In the genomic region with DNA sequence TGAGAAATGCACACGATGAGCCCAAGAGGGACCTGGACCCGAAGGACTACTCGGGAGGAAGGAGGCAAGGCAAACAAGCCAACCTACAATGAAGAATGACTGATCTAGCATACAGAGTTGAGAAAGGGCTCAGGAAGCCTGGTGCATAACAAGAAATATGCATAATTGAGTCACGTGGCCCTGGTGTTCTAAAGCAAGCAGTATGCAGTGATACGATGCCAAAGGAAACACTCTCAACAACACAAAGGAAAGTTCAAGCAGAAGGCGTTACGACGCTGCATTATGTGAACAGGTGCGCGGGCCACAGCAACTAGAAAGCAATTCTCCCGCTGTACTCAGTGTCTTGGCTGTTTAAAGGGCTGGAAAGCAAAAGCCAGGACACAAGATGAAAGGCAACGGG, we compare ENCODE assay signal across 11 cellular contexts.
DNase-seq lines count a peak whose midpoint lies in the region; ATAC-seq and TF ChIP-seq lines count a peak whose summit lies in the region.
"Had no signal": no experiment of that assay in that cellular context is flagged by ENCODE, and none has a peak within 500 bp of the region (broad histone marks: within the 10 kb centered on the region; RNA-seq: fewer than 3 reads in every experiment).

No MANE protein-coding gene starts in this region.

- no peak overlapping the region for H3K27ac Mint-ChIP-seq in glutamatergic neuron (ENCODE audit: unreplicated experiment)

- in situ Hi-C loops in astrocyte of the spinal cord (cut with HindIII; ENCODE audit: low sequenced_read_pairs) = no loop called here

- peaks cover 3% of the 10 kb centered on the region for H3K9me3 Mint-ChIP-seq in glutamatergic neuron (ENCODE audit: unreplicated experiment)

- H3K4me3 Mint-ChIP-seq in glutamatergic neuron (ENCODE audit: unreplicated experiment) = no peak overlapping the region

- TF ChIP-seq CTCF in astrocyte of the spinal cord (IDR thresholded peaks at IDR 0.05; ENCODE audit: low read depth, low read length) = no peak
- TF ChIP-seq CTCF in glutamatergic neuron (IDR thresholded peaks at IDR 0.05; ENCODE audit: partially characterized antibody, unreplicated experiment) = no peak

- H3K4me3 ChIP-seq in astrocyte of the spinal cord (ENCODE audit: low read depth, low read length) = no peak overlapping the region
- H3K4me3 ChIP-seq: ascending aorta, BLaER1, SJSA1 had no signal

- peaks cover 3% of the 10 kb centered on the region for H3K27me3 Mint-ChIP-seq in glutamatergic neuron (ENCODE audit: unreplicated experiment)

- DNase-seq in COLO668 (lab: John Stamatoyannopoulos, UW; ENCODE audit: unreplicated experiment) (peak; percentile 51), NCI-H2029 treated with DMSO at 0.1 percent for 48 hours (lab: John Stamatoyannopoulos, UW) (peak; percentile 76), astrocyte of the spinal cord (ENCODE audit: low read depth, low spot score) (peak; percentile 87), mucosa of gallbladder (ENCODE audit: low spot score) (peak; percentile 17), NCI-H526 treated with DMSO at 0.1 percent for 48 hours (lab: John Stamatoyannopoulos, UW) (no peak), glutamatergic neuron (no peak), NCI-H524 (lab: John Stamatoyannopoulos, UW) (no peak)

- H3K36me3 Mint-ChIP-seq in glutamatergic neuron (ENCODE audit: unreplicated experiment) = no peaks in the 10 kb centered on the region

- ATAC-seq in HG03432 (IDR thresholded peaks at IDR 0.05; ENCODE audit: unreplicated experiment) = no peak

- peaks cover 44% of the 10 kb centered on the region for H3K4me1 Mint-ChIP-seq in glutamatergic neuron (ENCODE audit: low read depth, unreplicated experiment)

Comparison
In these comparisons a context has a peak if more than half of its experiments do, and no peak if none do; other contexts are left out.
1. DNase-seq: peak in COLO668 (single experiment), NCI-H2029 treated with DMSO at 0.1 percent for 48 hours (single experiment), astrocyte of the spinal cord (single experiment) and mucosa of gallbladder (single experiment); none in NCI-H526 treated with DMSO at 0.1 percent for 48 hours (single experiment), glutamatergic neuron (single experiment) and NCI-H524 (0 of 2).